1 cellular context compared by ENCODE assay signal in genomic region chr9:73132034-73132776, GRCh38.
A peak's percentile ranks its signal among the peaks of the same experiment; 100 is the strongest.
TF ChIP-seq lines count a peak whose summit lies in the region.

No MANE protein-coding gene starts in this region.

TF ChIP-seq in SK-N-SH, 30 proteins besides CTCF, POLR2A, EP300 and RAD21 (continued from another document):
- TF ChIP-seq IRF3 (IDR thresholded peaks at IDR 0.05; ENCODE audit: low read depth, low read length) = no peak
- no peak for TF ChIP-seq GATA2 (CRISPR knock-in tag; IDR thresholded peaks at IDR 0.05)
- TF ChIP-seq YY1 (IDR thresholded peaks at IDR 0.05; ENCODE audit: low read depth) = no peak
- TF ChIP-seq NFIC (IDR thresholded peaks at IDR 0.05; ENCODE audit: borderline replicate concordance) = peak; percentile 66
- TF ChIP-seq FOXJ3 (CRISPR knock-in tag; IDR thresholded peaks at IDR 0.05) = no peak
- peak; percentile 66; the same call in 1 of the 2 replicates for TF ChIP-seq RXRA (IDR thresholded peaks at IDR 0.05; ENCODE audit: borderline replicate concordance, low read depth)
- TF ChIP-seq TAF1 (IDR thresholded peaks at IDR 0.05; ENCODE audit: borderline replicate concordance, low read depth, low read length) = no peak; the same call in 1 of the 2 replicates
- TF ChIP-seq TCF12 (IDR thresholded peaks at IDR 0.05) = peak; percentile 62
- TF ChIP-seq PBX3 (IDR thresholded peaks at IDR 0.05) = peak; percentile 39; the same call in 1 of the 2 replicates
